ENCODE assay signal across 8 cellular contexts in the genomic region with DNA sequence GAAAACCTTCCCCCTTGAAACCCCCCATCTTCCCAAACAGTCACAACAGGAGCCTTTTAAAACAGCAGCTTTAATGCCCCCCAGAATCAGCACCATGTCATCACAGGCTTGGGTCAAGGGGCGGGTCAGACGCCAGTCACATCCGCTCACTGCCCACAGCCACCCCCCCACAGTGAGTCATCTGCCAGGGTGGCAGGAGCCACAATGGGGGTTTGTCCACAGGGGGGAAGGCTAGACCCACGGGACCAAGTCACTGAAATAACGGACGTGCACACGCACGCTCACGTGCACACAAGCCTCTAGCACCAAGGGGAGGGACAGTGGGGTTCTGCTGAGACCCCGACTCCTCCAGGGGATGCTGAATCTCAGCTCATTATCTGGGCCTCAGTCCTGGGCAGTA. TPM values are rescaled to one million over a fixed set of nuclear protein-coding genes. Genes with fewer than 3 reads are reported as not detected.
DNase-seq lines count a peak whose midpoint lies in the region; ATAC-seq, FAIRE-seq and TF ChIP-seq lines count a peak whose summit lies in the region.

No MANE protein-coding gene starts in this region.

- peak overlapping the region; percentile 42 for H3K4me3 Mint-ChIP-seq in activated T-helper 17 cell treated with anti-CD3 and anti-CD28 coated beads, Interleukin-2, amount 50 U/mL, for 72 hours

- H3K27me3 Mint-ChIP-seq in activated T-helper 17 cell treated with anti-CD3 and anti-CD28 coated beads, Interleukin-2, amount 50 U/mL, for 72 hours = no peaks in the 10 kb centered on the region

- FAIRE-seq in urothelium cell line (lab: Jason Lieb, UNC) = peak; percentile 88

- H3K36me3 Mint-ChIP-seq in activated T-helper 17 cell treated with anti-CD3 and anti-CD28 coated beads, Interleukin-2, amount 50 U/mL, for 72 hours (ENCODE audit: low read depth) = no peaks in the 10 kb centered on the region

- ATAC-seq in activated T-helper 17 cell treated with anti-CD3 and anti-CD28 coated beads, Interleukin-2, amount 50 U/mL, for 72 hours (replicated peaks) = peak; percentile 70
- peak; percentile 51 for ATAC-seq in left lung
- ATAC-seq in GM19023 (IDR thresholded peaks at IDR 0.05; ENCODE audit: unreplicated experiment) = no peak
- ATAC-seq in HG03565 (IDR thresholded peaks at IDR 0.05; ENCODE audit: unreplicated experiment) = no peak

- no peak for TF ChIP-seq CTCF in left lung (IDR thresholded peaks at IDR 0.05)

- H3K4me1 ChIP-seq in left lung = peaks cover 10 to 58% of the 10 kb centered on the region in 2 donors

- H3K27ac Mint-ChIP-seq in activated T-helper 17 cell treated with anti-CD3 and anti-CD28 coated beads, Interleukin-2, amount 50 U/mL, for 72 hours = peak overlapping the region; percentile 61

- in situ Hi-C loops in ACHN (cut with HindIII; ENCODE audit: low pct_ligation_motif_present, low pct_unique_long_range_greater_than_20kb, low sequenced_read_pairs) = no loop called here

- no peaks in the 10 kb centered on the region for H3K36me3 ChIP-seq in left lung

- intact Hi-C loops in left lung (cut with DNase I) = no loop called here

- H3K4me3 ChIP-seq in left lung = no peak overlapping the region

- H3K9me3 Mint-ChIP-seq in activated T-helper 17 cell treated with anti-CD3 and anti-CD28 coated beads, Interleukin-2, amount 50 U/mL, for 72 hours = no peaks in the 10 kb centered on the region

- H3K27me3 ChIP-seq in left lung = no peaks in the 10 kb centered on the region

- no peak overlapping the region for H3K27ac ChIP-seq in left lung

- peaks cover 20% of the 10 kb centered on the region for H3K4me1 Mint-ChIP-seq in activated T-helper 17 cell treated with anti-CD3 and anti-CD28 coated beads, Interleukin-2, amount 50 U/mL, for 72 hours

- peak; percentile 76 for DNase-seq in ACHN
- DNase-seq in HS-5 (ENCODE audit: low read depth) = peak; percentile 67
- peak; percentile 84 to 88 for DNase-seq in left lung
- peak; percentile 91 for DNase-seq in urothelium cell line (ENCODE audit: low spot score)
- DNase-seq in OCI-M2 (lab: John Stamatoyannopoulos, UW; ENCODE audit: unreplicated experiment) = no peak

- H3K9me3 ChIP-seq in left lung = no peaks in the 10 kb centered on the region

RNA-seq across cellular contexts. Expression of a gene that starts 0.4 kb away (rescaled TPM):
- total RNA-seq in activated T-helper 17 cell treated with anti-CD3 and anti-CD28 coated beads, Interleukin-2, amount 50 U/mL, for 72 hours = under 1 TPM in 1 of 2 donors, not detected in 1; 0.34 TPM
- under 1 TPM in 1 of 2 donors, not detected in 1; 0.37 TPM for total RNA-seq in left lung

RNA-seq across cellular contexts. Expression of a gene that starts 7.4 kb away (rescaled TPM):
- total RNA-seq in activated T-helper 17 cell treated with anti-CD3 and anti-CD28 coated beads, Interleukin-2, amount 50 U/mL, for 72 hours = 100 to 1,000 TPM in 1 of 2 donors, 10 to 100 TPM in 1; 52.5 to 277 TPM
- total RNA-seq in left lung = 10 to 100 TPM in 1 of 2 donors, 1 to 10 TPM in 1; 7.8 to 16.1 TPM

RNA-seq across cellular contexts. Expression of a gene that starts 31.1 kb away (rescaled TPM):
- 1 to 10 TPM; 6.1 to 6.3 TPM for total RNA-seq in activated T-helper 17 cell treated with anti-CD3 and anti-CD28 coated beads, Interleukin-2, amount 50 U/mL, for 72 hours
- total RNA-seq in left lung = 1 to 10 TPM; 7.2 to 9.2 TPM

RNA-seq across cellular contexts. Expression of a gene that starts 45.4 kb away (rescaled TPM):
- total RNA-seq in activated T-helper 17 cell treated with anti-CD3 and anti-CD28 coated beads, Interleukin-2, amount 50 U/mL, for 72 hours = 100 to 1,000 TPM; 177 to 269 TPM
- total RNA-seq in left lung = 100 to 1,000 TPM; 148 to 203 TPM

RNA-seq across cellular contexts. Expression of a gene that starts 57.5 kb away (rescaled TPM):
- 1 to 10 TPM; 1.0 to 1.1 TPM for total RNA-seq in activated T-helper 17 cell treated with anti-CD3 and anti-CD28 coated beads, Interleukin-2, amount 50 U/mL, for 72 hours
- not detected for total RNA-seq in left lung

Comparison
In these comparisons a context has a peak if more than half of its experiments do, and no peak if none do; other contexts are left out.
1. ATAC-seq: peak in activated T-helper 17 cell treated with anti-CD3 and anti-CD28 coated beads, Interleukin-2, amount 50 U/mL, for 72 hours (single experiment) and left lung (single experiment); none in GM19023 (single experiment) and HG03565 (single experiment).